16 cellular contexts compared by ENCODE assay signal in the genomic region with DNA sequence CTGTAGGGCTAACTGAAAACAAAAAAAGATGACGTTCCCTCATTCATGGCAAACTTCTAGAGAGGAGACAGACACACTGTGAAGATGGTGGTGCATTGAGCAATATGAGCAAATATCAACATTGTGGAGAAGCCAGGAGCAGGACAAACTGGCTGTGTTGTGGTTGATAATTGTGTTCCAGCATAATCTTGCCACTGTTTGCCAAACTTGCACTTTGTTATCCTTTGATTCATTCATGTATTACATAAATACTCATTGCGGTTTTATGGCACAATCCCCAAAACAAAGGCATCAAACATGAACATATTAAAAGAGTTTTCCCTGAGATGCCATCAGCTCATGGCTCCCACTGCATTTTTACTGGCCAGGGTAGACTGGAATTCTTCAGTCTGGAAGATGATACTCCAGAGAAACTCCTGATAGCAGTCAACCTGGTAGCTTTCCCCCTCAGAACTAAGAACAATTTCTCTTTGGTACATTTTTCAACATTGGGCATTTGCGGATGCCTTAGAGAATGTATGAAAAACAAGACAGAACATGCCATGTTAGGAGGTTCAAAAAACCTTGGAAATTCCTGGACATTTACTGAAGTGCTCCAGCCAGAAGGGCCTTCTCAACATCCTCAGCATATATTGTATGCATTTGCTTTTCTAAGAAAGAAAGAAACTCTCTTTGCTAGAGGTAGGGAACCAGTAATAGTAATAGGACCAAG.
DNase-seq lines count a peak whose midpoint lies in the region; ATAC-seq, FAIRE-seq and TF ChIP-seq lines count a peak whose summit lies in the region.
"Had no signal": no experiment of that assay in that cellular context is flagged by ENCODE, and none has a peak within 500 bp of the region (broad histone marks: within the 10 kb centered on the region; RNA-seq: fewer than 3 reads in every experiment).

No MANE protein-coding gene starts in this region.

- WGBS in mammary epithelial cell (ENCODE audit: low coverage, missing lambda C conversion rate): 5% methylated on average over 2 of the region's 3 CpGs

- H3K9me3 Mint-ChIP-seq in Caco-2 (ENCODE audit: unreplicated experiment): no peaks in the 10 kb centered on the region
- no peaks in the 10 kb centered on the region for H3K9me3 Mint-ChIP-seq in activated T-helper 1 cell treated with anti-CD3 and anti-CD28 coated beads, Interleukin-12 subunit alpha, Interleukin-12 subunit beta, Interleukin-2, Interleukin-4 antibody, amounts not matched to agents 30 ng/mL and 10 ng/mL and 1 ng/mL, durations not matched to agents 14 hours and 24 hours and 36 hours

- H3K4me1 ChIP-seq in mammary epithelial cell (ENCODE audit: insufficient read depth, low read length): peaks cover 8% of the 10 kb centered on the region
- no peaks in the 10 kb centered on the region for H3K4me1 ChIP-seq in Caco-2
- H3K4me1 ChIP-seq: BLaER1 treated with 17β-estradiol and CSF1 and Interleukin-3, amounts not matched to agents 10 nM and 100 nM; HAP-1 had no signal

- H3K9ac ChIP-seq in mammary epithelial cell (ENCODE audit: insufficient read depth, low read length): no peak overlapping the region
- H3K9ac ChIP-seq: BLaER1 treated with 17β-estradiol and CSF1 and Interleukin-3, amounts not matched to agents 10 nM and 100 nM; GM23248 had no signal

- dilution Hi-C loops in mammary epithelial cell (cut with HindIII; ENCODE audit: low sequenced_read_pairs): no loop called here

- H3K27me3 Mint-ChIP-seq in Caco-2 (ENCODE audit: insufficient read depth, unreplicated experiment): no peaks in the 10 kb centered on the region
- H3K27me3 Mint-ChIP-seq in activated T-helper 1 cell treated with anti-CD3 and anti-CD28 coated beads, Interleukin-12 subunit alpha, Interleukin-12 subunit beta, Interleukin-2, Interleukin-4 antibody, amounts not matched to agents 30 ng/mL and 10 ng/mL and 1 ng/mL, durations not matched to agents 14 hours and 24 hours and 36 hours (ENCODE audit: insufficient read depth): no peaks in the 10 kb centered on the region
- H3K27me3 Mint-ChIP-seq: B cell, IgD-negative memory B cell had no signal

- in situ Hi-C loops in mammary epithelial cell (cut with MboI; ENCODE audit: low sequenced_read_pairs in 2 of 2): no loop called here

- no peak overlapping the region for H3K4me3 Mint-ChIP-seq in Caco-2 (ENCODE audit: unreplicated experiment)
- no peak overlapping the region for H3K4me3 Mint-ChIP-seq in activated T-helper 1 cell treated with anti-CD3 and anti-CD28 coated beads, Interleukin-12 subunit alpha, Interleukin-12 subunit beta, Interleukin-2, Interleukin-4 antibody, amounts not matched to agents 30 ng/mL and 10 ng/mL and 1 ng/mL, durations not matched to agents 14 hours and 24 hours and 36 hours
- H3K4me3 Mint-ChIP-seq: B cell; CD8-positive, alpha-beta T cell; IgD-negative memory B cell had no signal

- TF ChIP-seq CTCF in D721Med (IDR thresholded peaks at IDR 0.05; ENCODE audit: insufficient read depth, missing control alignments) (no peak), mammary epithelial cell (conservative IDR thresholded peaks at IDR 0.05 in 1 of 2, IDR thresholded peaks at IDR 0.05 in 1 of 2; ENCODE audit: extremely low read depth in 1 of 2, insufficient read depth in 1 of 2, low read depth in 1 of 2, low read length in 2 of 2) (no peak), Caco-2 (IDR thresholded peaks at IDR 0.05; ENCODE audit: insufficient read depth in 1 of 2, low read depth in 1 of 2, low read length in 1 of 2, severe bottlenecking in 1 of 2, unreplicated experiment in 1 of 2) (no peak)

- H3K4me1 Mint-ChIP-seq in Caco-2 (ENCODE audit: low read depth, unreplicated experiment): no peaks in the 10 kb centered on the region
- no peaks in the 10 kb centered on the region for H3K4me1 Mint-ChIP-seq in activated T-helper 1 cell treated with anti-CD3 and anti-CD28 coated beads, Interleukin-12 subunit alpha, Interleukin-12 subunit beta, Interleukin-2, Interleukin-4 antibody, amounts not matched to agents 30 ng/mL and 10 ng/mL and 1 ng/mL, durations not matched to agents 14 hours and 24 hours and 36 hours (ENCODE audit: low read depth)
- H3K4me1 Mint-ChIP-seq: B cell had no signal

- H3K9me3 ChIP-seq in mammary epithelial cell (replicated peaks; ENCODE audit: insufficient read depth, low read length): no peaks in the 10 kb centered on the region
- H3K9me3 ChIP-seq in Caco-2: no peaks in the 10 kb centered on the region
- H3K9me3 ChIP-seq: BLaER1 treated with 17β-estradiol and CSF1 and Interleukin-3, amounts not matched to agents 10 nM and 100 nM; HAP-1 had no signal

- no peaks in the 10 kb centered on the region for H3K79me2 ChIP-seq in mammary epithelial cell (ENCODE audit: insufficient read depth, low read length)

- peak; percentile 44 for FAIRE-seq in D721Med (lab: Jason Lieb, UNC)
- FAIRE-seq: G401.6, GM12891, HTR-8/SVneo had no signal

- H3K4me3 ChIP-seq in mammary epithelial cell (replicated peaks in 1 of 3; ENCODE audit: insufficient read depth in 1 of 3, low read depth in 2 of 3, low read length in 3 of 3) (no peak overlapping the region), Caco-2 (ENCODE audit: low read depth, low read length) (no peak overlapping the region)
- H3K4me3 ChIP-seq: BLaER1 treated with 17β-estradiol and CSF1 and Interleukin-3, amounts not matched to agents 10 nM and 100 nM; GM23248; HAP-1 had no signal

- no peak overlapping the region for H3K27ac ChIP-seq in mammary epithelial cell (ENCODE audit: insufficient read depth, low read depth, low read length)
- H3K27ac ChIP-seq: BLaER1 treated with 17β-estradiol and CSF1 and Interleukin-3, amounts not matched to agents 10 nM and 100 nM; GM23248 had no signal

- H3K36me3 ChIP-seq in mammary epithelial cell (ENCODE audit: insufficient read depth, low read length): no peaks in the 10 kb centered on the region
- H3K36me3 ChIP-seq in Caco-2 (ENCODE audit: control insufficient read depth, insufficient read depth, low read length): no peaks in the 10 kb centered on the region
- H3K36me3 ChIP-seq: BLaER1 treated with 17β-estradiol and CSF1 and Interleukin-3, amounts not matched to agents 10 nM and 100 nM; HAP-1 had no signal

- peaks cover 4% of the 10 kb centered on the region for H4K20me1 ChIP-seq in mammary epithelial cell (ENCODE audit: insufficient read depth, low read length)
- H4K20me1 ChIP-seq: BLaER1 treated with 17β-estradiol and CSF1 and Interleukin-3, amounts not matched to agents 10 nM and 100 nM had no signal

- H3K36me3 Mint-ChIP-seq in Caco-2 (ENCODE audit: insufficient read depth, unreplicated experiment): no peaks in the 10 kb centered on the region
- H3K36me3 Mint-ChIP-seq in activated T-helper 1 cell treated with anti-CD3 and anti-CD28 coated beads, Interleukin-12 subunit alpha, Interleukin-12 subunit beta, Interleukin-2, Interleukin-4 antibody, amounts not matched to agents 30 ng/mL and 10 ng/mL and 1 ng/mL, durations not matched to agents 14 hours and 24 hours and 36 hours (ENCODE audit: low read depth): no peaks in the 10 kb centered on the region
- H3K36me3 Mint-ChIP-seq: CD8-positive, alpha-beta T cell; IgD-negative memory B cell had no signal

- POLR2A ChIA-PET in Caco-2 (lab: Charles Lee): no interaction called here

- no peak for DNase-seq in D721Med (ENCODE audit: insufficient read length, low spot score)
- DNase-seq in HT1080 (ENCODE audit: low read depth): peak; percentile 20
- DNase-seq in mammary epithelial cell: peak; percentile 63
- DNase-seq in Caco-2: no peak
- no peak for DNase-seq in activated T-helper 1 cell treated with anti-CD3 and anti-CD28 coated beads, Interleukin-12 subunit alpha, Interleukin-12 subunit beta, Interleukin-2, Interleukin-4 antibody, amounts not matched to agents 30 ng/mL and 10 ng/mL and 1 ng/mL, durations not matched to agents 14 hours and 24 hours and 36 hours (ENCODE audit: low spot score)
- DNase-seq: CD8-positive, alpha-beta T cell; GM23248 had no signal

- no TSS peak for BruUV-seq in mammary epithelial cell (replicated peaks; lab: Mats Ljungman, UMichigan)
- BruUV-seq in Caco-2 (replicated peaks; lab: Mats Ljungman, UMichigan): no TSS peak

- CTCF ChIA-PET in mammary epithelial cell (lab: Charles Lee; ENCODE audit: low non-redundant PET): no interaction called here
- CTCF ChIA-PET in Caco-2 (lab: Charles Lee): no interaction called here

- intact Hi-C loops in mammary epithelial cell (cut with micrococcal nuclease): no loop called here
- intact Hi-C loops in Caco-2 (cut with micrococcal nuclease; ENCODE audit: unreplicated experiment): no loop called here
- intact Hi-C loops in activated T-helper 1 cell treated with anti-CD3 and anti-CD28 coated beads, Interleukin-12 subunit alpha, Interleukin-12 subunit beta, Interleukin-2, Interleukin-4 antibody, amounts not matched to agents 30 ng/mL and 10 ng/mL and 1 ng/mL, durations not matched to agents 14 hours and 24 hours and 36 hours (cut with micrococcal nuclease): no loop called here

- no peak overlapping the region for H2AFZ ChIP-seq in mammary epithelial cell (ENCODE audit: low read depth, low read length)
- H2AFZ ChIP-seq: GM23248 had no signal

- ATAC-seq in esophagus mucosa (peak; percentile 93), HG03139 (IDR thresholded peaks at IDR 0.05; ENCODE audit: unreplicated experiment) (no peak)
- ATAC-seq: CD8-positive, alpha-beta T cell had no signal

- no peak overlapping the region for H3K27ac Mint-ChIP-seq in Caco-2 (ENCODE audit: unreplicated experiment)
- H3K27ac Mint-ChIP-seq in activated T-helper 1 cell treated with anti-CD3 and anti-CD28 coated beads, Interleukin-12 subunit alpha, Interleukin-12 subunit beta, Interleukin-2, Interleukin-4 antibody, amounts not matched to agents 30 ng/mL and 10 ng/mL and 1 ng/mL, durations not matched to agents 14 hours and 24 hours and 36 hours: no peak overlapping the region
- H3K27ac Mint-ChIP-seq: B cell; CD8-positive, alpha-beta T cell; IgD-negative memory B cell had no signal

- no peak overlapping the region for H3K4me2 ChIP-seq in mammary epithelial cell (ENCODE audit: insufficient read depth, low read depth, low read length)
- H3K4me2 ChIP-seq: BLaER1 treated with 17β-estradiol and CSF1 and Interleukin-3, amounts not matched to agents 10 nM and 100 nM had no signal

- H3K27me3 ChIP-seq in mammary epithelial cell (ENCODE audit: insufficient read depth, low read length): peaks cover 8% of the 10 kb centered on the region
- no peaks in the 10 kb centered on the region for H3K27me3 ChIP-seq in Caco-2 (replicated peaks; ENCODE audit: control insufficient read depth, insufficient read depth, low read length)
- H3K27me3 ChIP-seq: BLaER1 treated with 17β-estradiol and CSF1 and Interleukin-3, amounts not matched to agents 10 nM and 100 nM had no signal

Comparison
In these comparisons a context has a peak if more than half of its experiments do, and no peak if none do; other contexts are left out.
1. DNase-seq: peak in HT1080 (single experiment) and mammary epithelial cell (single experiment); none in D721Med (single experiment), Caco-2 (0 of 2) and activated T-helper 1 cell treated with anti-CD3 and anti-CD28 coated beads, Interleukin-12 subunit alpha, Interleukin-12 subunit beta, Interleukin-2, Interleukin-4 antibody, amounts not matched to agents 30 ng/mL and 10 ng/mL and 1 ng/mL, durations not matched to agents 14 hours and 24 hours and 36 hours (single experiment).